In the genomic region with DNA sequence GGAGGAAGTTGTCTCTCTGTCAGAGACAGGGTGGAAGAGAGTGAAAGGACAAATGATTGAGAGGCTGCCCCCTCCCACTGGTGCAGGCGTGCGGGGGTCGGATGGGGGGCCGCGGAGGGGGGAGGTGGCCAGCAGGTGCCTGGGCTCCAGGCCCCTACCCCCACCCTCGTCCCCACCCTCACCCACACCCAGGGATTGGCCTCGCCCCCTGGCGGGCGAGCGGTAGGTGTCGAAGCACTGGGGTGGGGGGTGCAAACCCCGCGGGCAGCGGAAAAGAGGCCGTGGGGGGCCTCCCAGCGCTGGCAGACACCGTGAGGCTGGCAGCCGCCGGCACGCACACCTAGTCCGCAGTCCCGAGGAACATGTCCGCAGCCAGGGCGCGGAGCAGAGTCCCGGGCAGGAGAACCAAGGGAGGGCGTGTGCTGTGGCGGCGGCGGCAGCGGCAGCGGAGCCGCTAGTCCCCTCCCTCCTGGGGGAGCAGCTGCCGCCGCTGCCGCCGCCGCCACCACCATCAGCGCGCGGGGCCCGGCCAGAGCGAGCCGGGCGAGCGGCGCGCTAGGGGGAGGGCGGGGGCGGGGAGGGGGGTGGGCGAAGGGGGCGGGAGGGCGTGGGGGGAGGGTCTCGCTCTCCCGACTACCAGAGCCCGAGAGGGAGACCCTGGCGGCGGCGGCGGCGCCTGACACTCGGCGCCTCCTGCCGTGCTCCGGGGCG, we compare ENCODE assay signal across 1 cellular context.
TF ChIP-seq lines count a peak whose summit lies in the region.

TSS of gene KAT2B (plus strand) at position 682 of the 711 bp plus-strand sequence. CDS start 32 bp downstream, outside the sequence.

TF ChIP-seq in HEK293, 187 proteins besides CTCF, POLR2A, EP300 and RAD21 (continued from another document and continues in another):
- TF ChIP-seq, protein P1, sequence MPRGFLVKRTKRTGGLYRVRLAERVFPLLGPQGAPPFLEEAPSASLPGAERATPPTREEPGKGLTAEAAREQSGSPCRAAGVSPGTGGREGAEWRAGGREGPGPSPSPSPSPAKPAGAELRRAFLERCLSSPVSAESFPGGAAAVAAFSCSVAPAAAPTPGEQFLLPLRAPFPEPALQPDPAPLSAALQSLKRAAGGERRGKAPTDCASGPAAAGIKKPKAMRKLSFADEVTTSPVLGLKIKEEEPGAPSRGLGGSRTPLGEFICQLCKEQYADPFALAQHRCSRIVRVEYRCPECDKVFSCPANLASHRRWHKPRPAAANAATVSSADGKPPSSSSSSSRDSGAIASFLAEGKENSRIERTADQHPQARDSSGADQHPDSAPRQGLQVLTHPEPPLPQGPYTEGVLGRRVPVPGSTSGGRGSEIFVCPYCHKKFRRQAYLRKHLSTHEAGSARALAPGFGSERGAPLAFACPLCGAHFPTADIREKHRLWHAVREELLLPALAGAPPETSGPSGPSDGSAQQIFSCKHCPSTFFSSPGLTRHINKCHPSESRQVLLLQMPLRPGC (tag by site-specific recombination; IDR thresholded peaks at IDR 0.05) = 0 out of 2 replicates have a peak, but pooled peaks have one; percentile 37
- peak; percentile 67 for TF ChIP-seq SP3 (tag by site-specific recombination; IDR thresholded peaks at IDR 0.05)
- TF ChIP-seq ZNF596 (tag by site-specific recombination; IDR thresholded peaks at IDR 0.05) = 0 out of 2 replicates have a peak, but pooled peaks have one; percentile 6
- no peak for TF ChIP-seq ZNF114 (tag by site-specific recombination; IDR thresholded peaks at IDR 0.05)
- TF ChIP-seq IKZF3 (tag by site-specific recombination; IDR thresholded peaks at IDR 0.05) = peak; percentile 61; the same call in 1 of the 2 replicates
- TF ChIP-seq ZNF501 (tag by site-specific recombination; IDR thresholded peaks at IDR 0.05) = peak; percentile 91
- peak; percentile 77 for TF ChIP-seq KLF9 (tag by site-specific recombination; IDR thresholded peaks at IDR 0.05; ENCODE audit: low read depth)
- peak; percentile 98 for TF ChIP-seq GLIS1 (tag by site-specific recombination; IDR thresholded peaks at IDR 0.05)
- peak; percentile 96 for TF ChIP-seq ZBTB10 (tag by site-specific recombination; IDR thresholded peaks at IDR 0.05)
- no peak for TF ChIP-seq HOXC10 (CRISPR knock-in tag; IDR thresholded peaks at IDR 0.05)
- TF ChIP-seq TRIM28 (IDR thresholded peaks at IDR 0.05; ENCODE audit: borderline replicate concordance, low read length) = no peak
- TF ChIP-seq ZNF354C (tag by site-specific recombination; IDR thresholded peaks at IDR 0.05; ENCODE audit: borderline replicate concordance, low read depth) = no peak
- TF ChIP-seq ZNF341 (tag by site-specific recombination; IDR thresholded peaks at IDR 0.05; ENCODE audit: low read depth) = peak; percentile 40
- TF ChIP-seq ZNF335 (tag by site-specific recombination; conservative IDR thresholded peaks at IDR 0.05) = peak; percentile 96
- TF ChIP-seq, protein P2, sequence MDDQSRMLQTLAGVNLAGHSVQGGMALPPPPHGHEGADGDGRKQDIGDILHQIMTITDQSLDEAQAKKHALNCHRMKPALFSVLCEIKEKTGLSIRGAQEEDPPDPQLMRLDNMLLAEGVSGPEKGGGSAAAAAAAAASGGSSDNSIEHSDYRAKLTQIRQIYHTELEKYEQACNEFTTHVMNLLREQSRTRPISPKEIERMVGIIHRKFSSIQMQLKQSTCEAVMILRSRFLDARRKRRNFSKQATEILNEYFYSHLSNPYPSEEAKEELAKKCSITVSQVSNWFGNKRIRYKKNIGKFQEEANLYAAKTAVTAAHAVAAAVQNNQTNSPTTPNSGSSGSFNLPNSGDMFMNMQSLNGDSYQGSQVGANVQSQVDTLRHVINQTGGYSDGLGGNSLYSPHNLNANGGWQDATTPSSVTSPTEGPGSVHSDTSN (CRISPR knock-in tag; IDR thresholded peaks at IDR 0.05) = no peak
- peak; percentile 90 for TF ChIP-seq ZEB2 (tag by site-specific recombination; IDR thresholded peaks at IDR 0.05)
- peak; percentile 52; the same call in 1 of the 2 replicates for TF ChIP-seq ZNF24 (tag by site-specific recombination; IDR thresholded peaks at IDR 0.05)
- peak; percentile 42 for TF ChIP-seq ZNF629 (tag by site-specific recombination; IDR thresholded peaks at IDR 0.05)
- TF ChIP-seq ZFP41 (tag by site-specific recombination; IDR thresholded peaks at IDR 0.05; ENCODE audit: borderline replicate concordance) = no peak
- peak; percentile 93 for TF ChIP-seq KLF1 (tag by site-specific recombination; IDR thresholded peaks at IDR 0.05)
- peak; percentile 37; the same call in 1 of the 2 replicates for TF ChIP-seq KLF10 (tag by site-specific recombination; IDR thresholded peaks at IDR 0.05)
- TF ChIP-seq TSHZ1 (tag by site-specific recombination; IDR thresholded peaks at IDR 0.05; ENCODE audit: borderline replicate concordance) = peak; percentile 19; the same call in 1 of the 2 replicates
- TF ChIP-seq ZNF677 (tag by site-specific recombination; IDR thresholded peaks at IDR 0.05) = 0 out of 2 replicates have a peak, but pooled peaks have one; percentile 28
- TF ChIP-seq ZNF529 (tag by site-specific recombination; IDR thresholded peaks at IDR 0.05; ENCODE audit: insufficient replicate concordance) = no peak
- no peak for TF ChIP-seq ZNF701 (tag by site-specific recombination; IDR thresholded peaks at IDR 0.05)
- TF ChIP-seq ZNF2 (tag by site-specific recombination; IDR thresholded peaks at IDR 0.05) = peak; percentile 72
- TF ChIP-seq ZNF621 (tag by site-specific recombination; IDR thresholded peaks at IDR 0.05) = no peak
- peak; percentile 65 for TF ChIP-seq KLF7 (tag by site-specific recombination; IDR thresholded peaks at IDR 0.05; ENCODE audit: borderline replicate concordance)
- no peak for TF ChIP-seq ZNF610 (tag by site-specific recombination; IDR thresholded peaks at IDR 0.05; ENCODE audit: borderline replicate concordance)
- TF ChIP-seq, protein P3, sequence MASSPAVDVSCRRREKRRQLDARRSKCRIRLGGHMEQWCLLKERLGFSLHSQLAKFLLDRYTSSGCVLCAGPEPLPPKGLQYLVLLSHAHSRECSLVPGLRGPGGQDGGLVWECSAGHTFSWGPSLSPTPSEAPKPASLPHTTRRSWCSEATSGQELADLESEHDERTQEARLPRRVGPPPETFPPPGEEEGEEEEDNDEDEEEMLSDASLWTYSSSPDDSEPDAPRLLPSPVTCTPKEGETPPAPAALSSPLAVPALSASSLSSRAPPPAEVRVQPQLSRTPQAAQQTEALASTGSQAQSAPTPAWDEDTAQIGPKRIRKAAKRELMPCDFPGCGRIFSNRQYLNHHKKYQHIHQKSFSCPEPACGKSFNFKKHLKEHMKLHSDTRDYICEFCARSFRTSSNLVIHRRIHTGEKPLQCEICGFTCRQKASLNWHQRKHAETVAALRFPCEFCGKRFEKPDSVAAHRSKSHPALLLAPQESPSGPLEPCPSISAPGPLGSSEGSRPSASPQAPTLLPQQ (tag by site-specific recombination; IDR thresholded peaks at IDR 0.05) = peak; percentile 67
- no peak for TF ChIP-seq ZSCAN23 (tag by site-specific recombination; IDR thresholded peaks at IDR 0.05)
- TF ChIP-seq ZNF112 (tag by site-specific recombination; IDR thresholded peaks at IDR 0.05) = no peak
- no peak for TF ChIP-seq ZNF391 (tag by site-specific recombination; IDR thresholded peaks at IDR 0.05; ENCODE audit: borderline replicate concordance, low read depth)
- TF ChIP-seq, protein P4, sequence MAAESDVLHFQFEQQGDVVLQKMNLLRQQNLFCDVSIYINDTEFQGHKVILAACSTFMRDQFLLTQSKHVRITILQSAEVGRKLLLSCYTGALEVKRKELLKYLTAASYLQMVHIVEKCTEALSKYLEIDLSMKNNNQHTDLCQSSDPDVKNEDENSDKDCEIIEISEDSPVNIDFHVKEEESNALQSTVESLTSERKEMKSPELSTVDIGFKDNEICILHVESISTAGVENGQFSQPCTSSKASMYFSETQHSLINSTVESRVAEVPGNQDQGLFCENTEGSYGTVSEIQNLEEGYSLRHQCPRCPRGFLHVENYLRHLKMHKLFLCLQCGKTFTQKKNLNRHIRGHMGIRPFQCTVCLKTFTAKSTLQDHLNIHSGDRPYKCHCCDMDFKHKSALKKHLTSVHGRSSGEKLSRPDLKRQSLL (tag by site-specific recombination; IDR thresholded peaks at IDR 0.05) = no peak
- peak; percentile 76 for TF ChIP-seq ZXDB (tag by site-specific recombination; IDR thresholded peaks at IDR 0.05)
- 0 out of 2 replicates have a peak, but pooled peaks have one; percentile 21 for TF ChIP-seq BCL11A (tag by site-specific recombination; IDR thresholded peaks at IDR 0.05; ENCODE audit: low read depth)
- TF ChIP-seq, protein P5, sequence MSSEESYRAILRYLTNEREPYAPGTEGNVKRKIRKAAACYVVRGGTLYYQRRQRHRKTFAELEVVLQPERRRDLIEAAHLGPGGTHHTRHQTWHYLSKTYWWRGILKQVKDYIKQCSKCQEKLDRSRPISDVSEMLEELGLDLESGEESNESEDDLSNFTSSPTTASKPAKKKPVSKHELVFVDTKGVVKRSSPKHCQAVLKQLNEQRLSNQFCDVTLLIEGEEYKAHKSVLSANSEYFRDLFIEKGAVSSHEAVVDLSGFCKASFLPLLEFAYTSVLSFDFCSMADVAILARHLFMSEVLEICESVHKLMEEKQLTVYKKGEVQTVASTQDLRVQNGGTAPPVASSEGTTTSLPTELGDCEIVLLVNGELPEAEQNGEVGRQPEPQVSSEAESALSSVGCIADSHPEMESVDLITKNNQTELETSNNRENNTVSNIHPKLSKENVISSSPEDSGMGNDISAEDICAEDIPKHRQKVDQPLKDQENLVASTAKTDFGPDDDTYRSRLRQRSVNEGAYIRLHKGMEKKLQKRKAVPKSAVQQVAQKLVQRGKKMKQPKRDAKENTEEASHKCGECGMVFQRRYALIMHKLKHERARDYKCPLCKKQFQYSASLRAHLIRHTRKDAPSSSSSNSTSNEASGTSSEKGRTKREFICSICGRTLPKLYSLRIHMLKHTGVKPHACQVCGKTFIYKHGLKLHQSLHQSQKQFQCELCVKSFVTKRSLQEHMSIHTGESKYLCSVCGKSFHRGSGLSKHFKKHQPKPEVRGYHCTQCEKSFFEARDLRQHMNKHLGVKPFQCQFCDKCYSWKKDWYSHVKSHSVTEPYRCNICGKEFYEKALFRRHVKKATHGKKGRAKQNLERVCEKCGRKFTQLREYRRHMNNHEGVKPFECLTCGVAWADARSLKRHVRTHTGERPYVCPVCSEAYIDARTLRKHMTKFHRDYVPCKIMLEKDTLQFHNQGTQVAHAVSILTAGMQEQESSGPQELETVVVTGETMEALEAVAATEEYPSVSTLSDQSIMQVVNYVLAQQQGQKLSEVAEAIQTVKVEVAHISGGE (tag by site-specific recombination; conservative IDR thresholded peaks at IDR 0.05; ENCODE audit: low read depth) = peak; percentile 58
- TF ChIP-seq ZNF311 (tag by site-specific recombination; IDR thresholded peaks at IDR 0.05; ENCODE audit: borderline replicate concordance) = no peak
- peak; percentile 41; the same call in 1 of the 2 replicates for TF ChIP-seq ZNF18 (tag by site-specific recombination; IDR thresholded peaks at IDR 0.05)
- peak; percentile 98 for TF ChIP-seq ZBTB20 (tag by site-specific recombination; IDR thresholded peaks at IDR 0.05)
